ENCODE assay signal across 1 cellular context in genomic region chr5:143349127-143349526, GRCh38.
TF ChIP-seq lines count a peak whose summit lies in the region.

No MANE protein-coding gene starts in this region.

TF ChIP-seq in K562, 482 proteins besides CTCF, POLR2A, EP300 and RAD21 (continued from another document and continues in another):
- TF ChIP-seq, protein P1, sequence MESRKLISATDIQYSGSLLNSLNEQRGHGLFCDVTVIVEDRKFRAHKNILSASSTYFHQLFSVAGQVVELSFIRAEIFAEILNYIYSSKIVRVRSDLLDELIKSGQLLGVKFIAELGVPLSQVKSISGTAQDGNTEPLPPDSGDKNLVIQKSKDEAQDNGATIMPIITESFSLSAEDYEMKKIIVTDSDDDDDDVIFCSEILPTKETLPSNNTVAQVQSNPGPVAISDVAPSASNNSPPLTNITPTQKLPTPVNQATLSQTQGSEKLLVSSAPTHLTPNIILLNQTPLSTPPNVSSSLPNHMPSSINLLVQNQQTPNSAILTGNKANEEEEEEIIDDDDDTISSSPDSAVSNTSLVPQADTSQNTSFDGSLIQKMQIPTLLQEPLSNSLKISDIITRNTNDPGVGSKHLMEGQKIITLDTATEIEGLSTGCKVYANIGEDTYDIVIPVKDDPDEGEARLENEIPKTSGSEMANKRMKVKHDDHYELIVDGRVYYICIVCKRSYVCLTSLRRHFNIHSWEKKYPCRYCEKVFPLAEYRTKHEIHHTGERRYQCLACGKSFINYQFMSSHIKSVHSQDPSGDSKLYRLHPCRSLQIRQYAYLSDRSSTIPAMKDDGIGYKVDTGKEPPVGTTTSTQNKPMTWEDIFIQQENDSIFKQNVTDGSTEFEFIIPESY (CRISPR knock-in tag; IDR thresholded peaks at IDR 0.05) = no peak
- TF ChIP-seq ZNF408 (CRISPR knock-in tag; IDR thresholded peaks at IDR 0.05; ENCODE audit: low read depth) (no peak), DPF2 (IDR thresholded peaks at IDR 0.05) (0 out of 2 replicates have a peak, but pooled peaks have one; percentile 23), PTBP1 (IDR thresholded peaks at IDR 0.05; ENCODE audit: low read depth, low read length) (no peak), TBP (optimal IDR thresholded peaks at IDR 0.05; ENCODE audit: low read depth, low read length) (no peak), SMARCB1 (IDR thresholded peaks at IDR 0.05; ENCODE audit: insufficient read length, low read depth) (no peak), L3MBTL2 (IDR thresholded peaks at IDR 0.05) (no peak), RERE (CRISPR knock-in tag; IDR thresholded peaks at IDR 0.05; ENCODE audit: borderline replicate concordance) (no peak), ZNF23 (CRISPR knock-in tag; IDR thresholded peaks at IDR 0.05) (no peak), ZNF699 (CRISPR knock-in tag; IDR thresholded peaks at IDR 0.05; ENCODE audit: insufficient replicate concordance) (no peak), JUND (IDR thresholded peaks at IDR 0.05; ENCODE audit: borderline replicate concordance, low read depth, low read length) (peak; percentile 71), JUND (tag; IDR thresholded peaks at IDR 0.05; ENCODE audit: borderline replicate concordance, low read depth, low read length) (peak; percentile 71; the same call in 2 of the 3 replicates), FOSL1 (tag; conservative IDR thresholded peaks at IDR 0.05) (peak; percentile 50; the same call in 1 of the 2 replicates), NFE2 (IDR thresholded peaks at IDR 0.05; ENCODE audit: low read depth) (peak; percentile 82), ATF3 (IDR thresholded peaks at IDR 0.05) (peak; percentile 89), ATF3 (CRISPR knock-in tag; conservative IDR thresholded peaks at IDR 0.05) (no peak), MAFF (IDR thresholded peaks at IDR 0.05; ENCODE audit: low read length) (peak; percentile 89), NFE2L1 (tag; IDR thresholded peaks at IDR 0.05; ENCODE audit: borderline replicate concordance, low read depth) (peak; percentile 71), ETS2 (tag; IDR thresholded peaks at IDR 0.05; ENCODE audit: borderline replicate concordance, poor library complexity, severe bottlenecking) (no peak), BCLAF1 (IDR thresholded peaks at IDR 0.05; ENCODE audit: borderline replicate concordance in 1 of 2, control insufficient read depth in 1 of 2, low read depth in 2 of 2, low read length in 1 of 2) (no peak), CBX5 (IDR thresholded peaks at IDR 0.05; ENCODE audit: borderline replicate concordance, low read depth) (no peak), ZNF696 (CRISPR knock-in tag; conservative IDR thresholded peaks at IDR 0.05) (no peak), MED1 (CRISPR knock-in tag; IDR thresholded peaks at IDR 0.05; ENCODE audit: borderline replicate concordance) (no peak), PML (IDR thresholded peaks at IDR 0.05; ENCODE audit: low read length) (no peak), TSHZ1 (CRISPR knock-in tag; IDR thresholded peaks at IDR 0.05) (no peak), CCNT2 (IDR thresholded peaks at IDR 0.05; ENCODE audit: borderline replicate concordance, extremely low read depth, insufficient read length, low read depth, low read length) (no peak), XRCC3 (IDR thresholded peaks at IDR 0.05) (no peak), TRIM24 (IDR thresholded peaks at IDR 0.05) (no peak), CHD2 (IDR thresholded peaks at IDR 0.05; ENCODE audit: low read depth, low read length) (no peak), JUNB (CRISPR knock-in tag; conservative IDR thresholded peaks at IDR 0.05) (peak; percentile 41; the same call in 1 of the 2 replicates)
- TF ChIP-seq, protein P2, sequence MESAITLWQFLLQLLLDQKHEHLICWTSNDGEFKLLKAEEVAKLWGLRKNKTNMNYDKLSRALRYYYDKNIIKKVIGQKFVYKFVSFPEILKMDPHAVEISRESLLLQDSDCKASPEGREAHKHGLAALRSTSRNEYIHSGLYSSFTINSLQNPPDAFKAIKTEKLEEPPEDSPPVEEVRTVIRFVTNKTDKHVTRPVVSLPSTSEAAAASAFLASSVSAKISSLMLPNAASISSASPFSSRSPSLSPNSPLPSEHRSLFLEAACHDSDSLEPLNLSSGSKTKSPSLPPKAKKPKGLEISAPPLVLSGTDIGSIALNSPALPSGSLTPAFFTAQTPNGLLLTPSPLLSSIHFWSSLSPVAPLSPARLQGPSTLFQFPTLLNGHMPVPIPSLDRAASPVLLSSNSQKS (CRISPR knock-in tag; IDR thresholded peaks at IDR 0.05) = no peak
- TF ChIP-seq, protein P3, sequence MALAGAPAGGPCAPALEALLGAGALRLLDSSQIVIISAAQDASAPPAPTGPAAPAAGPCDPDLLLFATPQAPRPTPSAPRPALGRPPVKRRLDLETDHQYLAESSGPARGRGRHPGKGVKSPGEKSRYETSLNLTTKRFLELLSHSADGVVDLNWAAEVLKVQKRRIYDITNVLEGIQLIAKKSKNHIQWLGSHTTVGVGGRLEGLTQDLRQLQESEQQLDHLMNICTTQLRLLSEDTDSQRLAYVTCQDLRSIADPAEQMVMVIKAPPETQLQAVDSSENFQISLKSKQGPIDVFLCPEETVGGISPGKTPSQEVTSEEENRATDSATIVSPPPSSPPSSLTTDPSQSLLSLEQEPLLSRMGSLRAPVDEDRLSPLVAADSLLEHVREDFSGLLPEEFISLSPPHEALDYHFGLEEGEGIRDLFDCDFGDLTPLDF (CRISPR knock-in tag; IDR thresholded peaks at IDR 0.05) = no peak
- TF ChIP-seq, protein P4, sequence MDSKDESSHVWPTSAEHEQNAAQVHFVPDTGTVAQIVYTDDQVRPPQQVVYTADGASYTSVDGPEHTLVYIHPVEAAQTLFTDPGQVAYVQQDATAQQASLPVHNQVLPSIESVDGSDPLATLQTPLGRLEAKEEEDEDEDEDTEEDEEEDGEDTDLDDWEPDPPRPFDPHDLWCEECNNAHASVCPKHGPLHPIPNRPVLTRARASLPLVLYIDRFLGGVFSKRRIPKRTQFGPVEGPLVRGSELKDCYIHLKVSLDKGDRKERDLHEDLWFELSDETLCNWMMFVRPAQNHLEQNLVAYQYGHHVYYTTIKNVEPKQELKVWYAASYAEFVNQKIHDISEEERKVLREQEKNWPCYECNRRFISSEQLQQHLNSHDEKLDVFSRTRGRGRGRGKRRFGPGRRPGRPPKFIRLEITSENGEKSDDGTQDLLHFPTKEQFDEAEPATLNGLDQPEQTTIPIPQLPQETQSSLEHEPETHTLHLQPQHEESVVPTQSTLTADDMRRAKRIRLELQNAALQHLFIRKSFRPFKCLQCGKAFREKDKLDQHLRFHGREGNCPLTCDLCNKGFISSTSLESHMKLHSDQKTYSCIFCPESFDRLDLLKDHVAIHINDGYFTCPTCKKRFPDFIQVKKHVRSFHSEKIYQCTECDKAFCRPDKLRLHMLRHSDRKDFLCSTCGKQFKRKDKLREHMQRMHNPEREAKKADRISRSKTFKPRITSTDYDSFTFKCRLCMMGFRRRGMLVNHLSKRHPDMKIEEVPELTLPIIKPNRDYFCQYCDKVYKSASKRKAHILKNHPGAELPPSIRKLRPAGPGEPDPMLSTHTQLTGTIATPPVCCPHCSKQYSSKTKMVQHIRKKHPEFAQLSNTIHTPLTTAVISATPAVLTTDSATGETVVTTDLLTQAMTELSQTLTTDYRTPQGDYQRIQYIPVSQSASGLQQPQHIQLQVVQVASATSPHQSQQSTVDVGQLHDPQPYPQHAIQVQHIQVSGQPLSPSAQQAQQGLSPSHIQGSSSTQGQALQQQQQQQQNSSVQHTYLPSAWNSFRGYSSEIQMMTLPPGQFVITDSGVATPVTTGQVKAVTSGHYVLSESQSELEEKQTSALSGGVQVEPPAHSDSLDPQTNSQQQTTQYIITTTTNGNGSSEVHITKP (IDR thresholded peaks at IDR 0.05; ENCODE audit: partially characterized antibody) = peak; percentile 22
- TF ChIP-seq, protein P5, sequence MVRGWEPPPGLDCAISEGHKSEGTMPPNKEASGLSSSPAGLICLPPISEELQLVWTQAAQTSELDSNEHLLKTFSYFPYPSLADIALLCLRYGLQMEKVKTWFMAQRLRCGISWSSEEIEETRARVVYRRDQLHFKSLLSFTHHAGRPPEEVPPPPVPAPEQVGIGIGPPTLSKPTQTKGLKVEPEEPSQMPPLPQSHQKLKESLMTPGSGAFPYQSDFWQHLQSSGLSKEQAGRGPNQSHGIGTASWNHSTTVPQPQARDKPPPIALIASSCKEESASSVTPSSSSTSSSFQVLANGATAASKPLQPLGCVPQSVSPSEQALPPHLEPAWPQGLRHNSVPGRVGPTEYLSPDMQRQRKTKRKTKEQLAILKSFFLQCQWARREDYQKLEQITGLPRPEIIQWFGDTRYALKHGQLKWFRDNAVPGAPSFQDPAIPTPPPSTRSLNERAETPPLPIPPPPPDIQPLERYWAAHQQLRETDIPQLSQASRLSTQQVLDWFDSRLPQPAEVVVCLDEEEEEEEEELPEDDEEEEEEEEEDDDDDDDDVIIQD (CRISPR knock-in tag; IDR thresholded peaks at IDR 0.05) = no peak
- TF ChIP-seq, protein P6, sequence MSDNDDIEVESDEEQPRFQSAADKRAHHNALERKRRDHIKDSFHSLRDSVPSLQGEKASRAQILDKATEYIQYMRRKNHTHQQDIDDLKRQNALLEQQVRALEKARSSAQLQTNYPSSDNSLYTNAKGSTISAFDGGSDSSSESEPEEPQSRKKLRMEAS (CRISPR knock-in tag; IDR thresholded peaks at IDR 0.05) = no peak
